In genomic region chr5:172957458-172957857, GRCh38 we compare ENCODE assay signal across 2 cellular contexts.
A peak's percentile ranks its signal among the peaks of the same experiment; 100 is the strongest.
TF ChIP-seq lines count a peak whose summit lies in the region.

No MANE protein-coding gene starts in this region.

TF ChIP-seq in GM23338, 12 proteins besides CTCF, POLR2A, EP300 and RAD21:
- no peak for TF ChIP-seq ZNF114 (CRISPR knock-in tag; IDR thresholded peaks at IDR 0.05)
- TF ChIP-seq STAT1 (IDR thresholded peaks at IDR 0.05; ENCODE audit: unreplicated experiment): no peak
- no peak for TF ChIP-seq NANOG (IDR thresholded peaks at IDR 0.05; ENCODE audit: borderline replicate concordance)
- no peak for TF ChIP-seq JUNB (IDR thresholded peaks at IDR 0.05; ENCODE audit: unreplicated experiment)
- TF ChIP-seq, protein P1, sequence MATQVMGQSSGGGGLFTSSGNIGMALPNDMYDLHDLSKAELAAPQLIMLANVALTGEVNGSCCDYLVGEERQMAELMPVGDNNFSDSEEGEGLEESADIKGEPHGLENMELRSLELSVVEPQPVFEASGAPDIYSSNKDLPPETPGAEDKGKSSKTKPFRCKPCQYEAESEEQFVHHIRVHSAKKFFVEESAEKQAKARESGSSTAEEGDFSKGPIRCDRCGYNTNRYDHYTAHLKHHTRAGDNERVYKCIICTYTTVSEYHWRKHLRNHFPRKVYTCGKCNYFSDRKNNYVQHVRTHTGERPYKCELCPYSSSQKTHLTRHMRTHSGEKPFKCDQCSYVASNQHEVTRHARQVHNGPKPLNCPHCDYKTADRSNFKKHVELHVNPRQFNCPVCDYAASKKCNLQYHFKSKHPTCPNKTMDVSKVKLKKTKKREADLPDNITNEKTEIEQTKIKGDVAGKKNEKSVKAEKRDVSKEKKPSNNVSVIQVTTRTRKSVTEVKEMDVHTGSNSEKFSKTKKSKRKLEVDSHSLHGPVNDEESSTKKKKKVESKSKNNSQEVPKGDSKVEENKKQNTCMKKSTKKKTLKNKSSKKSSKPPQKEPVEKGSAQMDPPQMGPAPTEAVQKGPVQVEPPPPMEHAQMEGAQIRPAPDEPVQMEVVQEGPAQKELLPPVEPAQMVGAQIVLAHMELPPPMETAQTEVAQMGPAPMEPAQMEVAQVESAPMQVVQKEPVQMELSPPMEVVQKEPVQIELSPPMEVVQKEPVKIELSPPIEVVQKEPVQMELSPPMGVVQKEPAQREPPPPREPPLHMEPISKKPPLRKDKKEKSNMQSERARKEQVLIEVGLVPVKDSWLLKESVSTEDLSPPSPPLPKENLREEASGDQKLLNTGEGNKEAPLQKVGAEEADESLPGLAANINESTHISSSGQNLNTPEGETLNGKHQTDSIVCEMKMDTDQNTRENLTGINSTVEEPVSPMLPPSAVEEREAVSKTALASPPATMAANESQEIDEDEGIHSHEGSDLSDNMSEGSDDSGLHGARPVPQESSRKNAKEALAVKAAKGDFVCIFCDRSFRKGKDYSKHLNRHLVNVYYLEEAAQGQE (IDR thresholded peaks at IDR 0.05; ENCODE audit: unreplicated experiment): no peak
- no peak for TF ChIP-seq ZNF462 (CRISPR knock-in tag; IDR thresholded peaks at IDR 0.05)
- TF ChIP-seq ZNF331 (CRISPR knock-in tag; IDR thresholded peaks at IDR 0.05; ENCODE audit: low read depth): no peak
- no peak for TF ChIP-seq EZH2 (IDR thresholded peaks at IDR 0.05; ENCODE audit: low read depth, unreplicated experiment)
- TF ChIP-seq ETS1 (IDR thresholded peaks at IDR 0.05): no peak
- TF ChIP-seq EZH2phosphoT487 (IDR thresholded peaks at IDR 0.05; ENCODE audit: unreplicated experiment): no peak
- no peak for TF ChIP-seq POLR2AphosphoS5 (IDR thresholded peaks at IDR 0.05; ENCODE audit: low read depth)
- no peak for TF ChIP-seq CREB1 (CRISPR knock-in tag; IDR thresholded peaks at IDR 0.05; ENCODE audit: low read depth)

TF ChIP-seq in K562, 482 proteins besides CTCF, POLR2A, EP300 and RAD21:
- peak; percentile 84 for TF ChIP-seq ZNF24 (IDR thresholded peaks at IDR 0.05)
- TF ChIP-seq, protein P2, sequence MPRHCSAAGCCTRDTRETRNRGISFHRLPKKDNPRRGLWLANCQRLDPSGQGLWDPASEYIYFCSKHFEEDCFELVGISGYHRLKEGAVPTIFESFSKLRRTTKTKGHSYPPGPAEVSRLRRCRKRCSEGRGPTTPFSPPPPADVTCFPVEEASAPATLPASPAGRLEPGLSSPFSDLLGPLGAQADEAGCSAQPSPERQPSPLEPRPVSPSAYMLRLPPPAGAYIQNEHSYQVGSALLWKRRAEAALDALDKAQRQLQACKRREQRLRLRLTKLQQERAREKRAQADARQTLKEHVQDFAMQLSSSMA (CRISPR knock-in tag; IDR thresholded peaks at IDR 0.05): no peak
- no peak for TF ChIP-seq PKNOX1 (IDR thresholded peaks at IDR 0.05)
